8 cellular contexts compared by ENCODE assay signal in the genomic region with DNA sequence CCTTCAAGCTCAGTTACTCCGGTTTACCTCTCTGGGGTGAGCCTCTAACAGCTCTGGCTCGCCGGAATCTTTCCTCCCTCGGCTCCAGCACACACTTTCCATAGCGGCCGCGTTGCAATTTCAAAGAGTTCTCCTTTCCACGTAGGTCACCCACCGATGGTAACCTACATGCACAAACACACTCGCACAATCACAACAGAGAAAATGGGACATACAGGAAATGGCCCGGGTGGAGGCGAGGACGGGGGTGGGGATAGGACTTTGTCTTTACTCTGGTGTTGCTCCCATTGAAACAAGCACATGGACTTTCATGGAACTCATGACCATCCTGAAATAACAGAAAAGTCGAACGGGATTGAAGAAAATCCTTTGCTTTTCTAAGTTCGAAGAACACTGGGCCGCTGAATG. TPM values are rescaled to one million over a fixed set of nuclear protein-coding genes. Genes with fewer than 3 reads are reported as not detected.
DNase-seq lines count a peak whose midpoint lies in the region; ATAC-seq and TF ChIP-seq lines count a peak whose summit lies in the region.

No MANE protein-coding gene starts in this region.

- peak overlapping the region; percentile 95 for H3K4me3 ChIP-seq in RWPE2 (ENCODE audit: severe bottlenecking)
- peak overlapping the region; percentile 46 for H3K4me3 ChIP-seq in effector memory CD4-positive, alpha-beta T cell (ENCODE audit: insufficient read depth, low read depth, low read length, poor library complexity, severe bottlenecking)

- H3K4me3 Mint-ChIP-seq in naive B cell: peak overlapping the region; percentile 79 to 95 (median 92)

- H3K9me3 Mint-ChIP-seq in naive B cell: no peaks in the 10 kb centered on the region

- H3K9me3 ChIP-seq in RWPE2 (ENCODE audit: severe bottlenecking): no peaks in the 10 kb centered on the region
- no peaks in the 10 kb centered on the region for H3K9me3 ChIP-seq in effector memory CD4-positive, alpha-beta T cell (ENCODE audit: control insufficient read depth, low read length)

- H3K27ac ChIP-seq in RWPE2 (ENCODE audit: poor library complexity, severe bottlenecking): peak overlapping the region; percentile 84
- no peak overlapping the region for H3K27ac ChIP-seq in effector memory CD4-positive, alpha-beta T cell (ENCODE audit: insufficient read depth, low read length, poor library complexity, severe bottlenecking)

- peaks cover 15% of the 10 kb centered on the region for H3K4me1 ChIP-seq in RWPE2 (ENCODE audit: insufficient read depth, poor library complexity, severe bottlenecking)
- peaks cover 9% of the 10 kb centered on the region for H3K4me1 ChIP-seq in effector memory CD4-positive, alpha-beta T cell (ENCODE audit: control insufficient read depth, insufficient read depth, low read length, poor library complexity, severe bottlenecking)

- H3K27me3 Mint-ChIP-seq in naive B cell: no peaks in the 10 kb centered on the region

- H3K27me3 ChIP-seq in RWPE2 (ENCODE audit: insufficient read depth, poor library complexity, severe bottlenecking): no peaks in the 10 kb centered on the region
- H3K27me3 ChIP-seq in effector memory CD4-positive, alpha-beta T cell (replicated peaks; ENCODE audit: control insufficient read depth, insufficient read depth, low read length, poor library complexity, severe bottlenecking): peaks cover 2% of the 10 kb centered on the region

- peaks cover 28% of the 10 kb centered on the region for H3K36me3 ChIP-seq in RWPE2 (ENCODE audit: low read depth)
- no peaks in the 10 kb centered on the region for H3K36me3 ChIP-seq in effector memory CD4-positive, alpha-beta T cell (ENCODE audit: control insufficient read depth, insufficient read depth, low read length)

- peak; percentile 10; the same call in 1 of the 3 replicates for ATAC-seq in RWPE2 (ENCODE audit: low read depth)
- ATAC-seq in naive B cell (ENCODE audit: low read depth in 2 of 2): peak in 1 of 2 donors; percentile 6
- ATAC-seq in GM19395 (IDR thresholded peaks at IDR 0.05; ENCODE audit: unreplicated experiment): no peak
- ATAC-seq in GM18867 (IDR thresholded peaks at IDR 0.05; ENCODE audit: unreplicated experiment): no peak

- peaks cover 17 to 44% (median 31%) of the 10 kb centered on the region in 3 donors for H3K4me1 Mint-ChIP-seq in naive B cell

- DNase-seq in stimulated activated CD4-positive, alpha-beta T cell treated with anti-CD3 and anti-CD28 coated beads, Interleukin-2, amount 100 ng/mL, for 4 hours (ENCODE audit: low read depth): peak; percentile 3
- no peak for DNase-seq in stimulated activated CD4-positive, alpha-beta T cell treated with anti-CD3 and anti-CD28 coated beads, Interleukin-4, amount 100 ng/mL, for 1 hour
- DNase-seq in RWPE2 (ENCODE audit: low spot score) (no peak), naive B cell (no peak), ureter (ENCODE audit: low spot score) (no peak)
- DNase-seq in effector memory CD4-positive, alpha-beta T cell: no peak

- no peak for TF ChIP-seq CTCF in RWPE2 (IDR thresholded peaks at IDR 0.05; ENCODE audit: poor library complexity, severe bottlenecking)

- peaks cover 0 to 11% of the 10 kb centered on the region in 2 donors for H3K36me3 Mint-ChIP-seq in naive B cell

- peak overlapping the region; percentile 14 to 91 (median 80) for H3K27ac Mint-ChIP-seq in naive B cell

RNA-seq across cellular contexts. Expression of gene LHFPL2, which starts 1.2 kb away (rescaled TPM):
- polyA plus RNA-seq in naive B cell (ENCODE audit: low read depth in 6 of 6): 10 to 100 TPM in 4 of 6 donors, 1 to 10 TPM in 2; 8.1 to 15.0 (median 12.3) TPM
- total RNA-seq in ureter: 33.3 TPM
